ENCODE assay signal across 8 cellular contexts in genomic region chr2:33599943-33600192, GRCh38. TPM values are rescaled to one million over a fixed set of nuclear protein-coding genes. Genes with fewer than 3 reads are reported as not detected.
DNase-seq lines count a peak whose midpoint lies in the region; ATAC-seq, FAIRE-seq and TF ChIP-seq lines count a peak whose summit lies in the region.

No MANE protein-coding gene starts in this region.

- in situ Hi-C loops in KBM-7 (cut with MboI; ENCODE audit: low pct_unique_long_range_greater_than_20kb, low sequenced_read_pairs): no loop called here

- no peak for FAIRE-seq in bronchial epithelial cell (lab: Jason Lieb, UNC)

- ATAC-seq in Right ventricle myocardium superior (ENCODE audit: poor library complexity) (no peak), aorta (ENCODE audit: low FRiP score) (no peak)

- H3K27me3 ChIP-seq in right atrium auricular region: no peaks in the 10 kb centered on the region
- H3K27me3 ChIP-seq in bronchial epithelial cell (ENCODE audit: control insufficient read depth, insufficient read depth, low read length): no peaks in the 10 kb centered on the region
- H3K27me3 ChIP-seq in mucosa of stomach (ENCODE audit: control insufficient read depth, insufficient read depth, low read length): no peaks in the 10 kb centered on the region
- no peaks in the 10 kb centered on the region for H3K27me3 ChIP-seq in aorta (ENCODE audit: control insufficient read depth in 1 of 2, insufficient read depth in 2 of 2, low read length in 1 of 2)

- H3K9me3 ChIP-seq in right atrium auricular region (no peaks in the 10 kb centered on the region), mucosa of stomach (ENCODE audit: control insufficient read depth, low read length) (no peaks in the 10 kb centered on the region), aorta (ENCODE audit: control insufficient read depth, low read length) (no peaks in the 10 kb centered on the region)

- intact Hi-C loops in Right ventricle myocardium superior (cut with DNase I): no loop called here
- intact Hi-C loops in aorta (cut with DNase I): no loop called here

- peak overlapping the region; percentile 89 to 92 for H3K27ac ChIP-seq in right atrium auricular region
- peak overlapping the region in 1 of 2 donors; percentile 85 for H3K27ac ChIP-seq in aorta (ENCODE audit: low read depth in 1 of 2, low read length in 2 of 2)

- no peak for DNase-seq in right atrium auricular region (ENCODE audit: low spot score)
- DNase-seq in Right ventricle myocardium superior: no peak
- no peak for DNase-seq in bronchial epithelial cell (ENCODE audit: low read depth)
- no peak for DNase-seq in aorta
- no peak for DNase-seq in KG1 (lab: John Stamatoyannopoulos, UW)
- DNase-seq in anterior cingulate cortex (lab: John Stamatoyannopoulos, UW): no peak
- no peak for DNase-seq in KBM-7

- H3K36me3 ChIP-seq in right atrium auricular region (peaks cover 5% of the 10 kb centered on the region), bronchial epithelial cell (ENCODE audit: control insufficient read depth, insufficient read depth, low read length) (no peaks in the 10 kb centered on the region), mucosa of stomach (ENCODE audit: control insufficient read depth, insufficient read depth, low read length) (no peaks in the 10 kb centered on the region), aorta (ENCODE audit: control insufficient read depth in 1 of 2, insufficient read depth in 2 of 2, low read length in 1 of 2) (no peaks in the 10 kb centered on the region)

- H3K4me3 ChIP-seq in right atrium auricular region (peak overlapping the region; percentile 88 to 98), bronchial epithelial cell (ENCODE audit: low read depth, low read length) (peak overlapping the region; percentile 94), mucosa of stomach (ENCODE audit: low read length) (peak overlapping the region; percentile 44), aorta (ENCODE audit: low read length in 2 of 2) (peak overlapping the region; percentile 49 to 67)

- peaks cover 0 to 23% of the 10 kb centered on the region in 2 donors for H3K4me1 ChIP-seq in right atrium auricular region
- peaks cover 15% of the 10 kb centered on the region for H3K4me1 ChIP-seq in mucosa of stomach (ENCODE audit: control insufficient read depth, insufficient read depth, low read length)
- peaks cover 0 to 5% of the 10 kb centered on the region in 2 donors for H3K4me1 ChIP-seq in aorta (ENCODE audit: control insufficient read depth in 1 of 2, insufficient read depth in 2 of 2, low read length in 2 of 2)

- WGBS in aorta, 2 donors: 1 to 2% methylated on average over 3 of the region's 3 CpGs

- no peak for TF ChIP-seq CTCF in right atrium auricular region (IDR thresholded peaks at IDR 0.05)
- TF ChIP-seq CTCF in bronchial epithelial cell (IDR thresholded peaks at IDR 0.05; ENCODE audit: insufficient read depth, low read length, severe bottlenecking): no peak

- peak overlapping the region; percentile 56 for H3K9ac ChIP-seq in mucosa of stomach (ENCODE audit: low read length)

RNA-seq across cellular contexts. Expression of gene FAM98A, which starts 0.8 kb away (rescaled TPM):
- total RNA-seq in right atrium auricular region (10 to 100 TPM; 32.0 to 40.1 TPM), Right ventricle myocardium superior (66.6 TPM), bronchial epithelial cell (16.1 and 18.4 TPM in 2 replicates), aorta (10 to 100 TPM; 39.7 to 57.2 TPM)
- 10 to 100 TPM; 18.9 to 31.6 TPM for polyA plus RNA-seq in aorta

Comparison
In these comparisons a context has a peak if more than half of its experiments do, and no peak if none do; other contexts are left out.
1. H3K4me3 ChIP-seq: peak in every context shown above with its lines; median percentile 94 in bronchial epithelial cell; 93 in right atrium auricular region; 58 in aorta; 44 in mucosa of stomach.